In the genomic region with DNA sequence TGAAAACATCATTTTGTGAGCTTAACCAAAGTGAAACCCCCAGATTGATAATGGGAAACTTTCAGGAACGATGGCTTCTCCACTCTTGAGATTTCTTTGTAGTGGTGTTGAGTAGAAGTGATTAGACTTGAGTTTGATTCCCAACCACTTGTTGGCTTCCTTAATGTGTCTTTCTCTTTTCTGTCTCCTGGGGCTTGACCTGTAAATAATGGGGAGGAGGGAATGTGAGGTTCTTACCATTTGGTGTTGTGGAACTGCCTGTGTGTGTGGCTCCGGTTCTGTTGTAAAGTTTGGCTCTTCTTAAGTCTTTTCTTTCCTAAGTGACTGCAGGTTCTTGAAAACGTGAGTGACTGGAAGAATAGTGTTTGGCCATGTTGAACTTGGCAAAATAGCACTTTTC, we compare ENCODE assay signal across 9 cellular contexts. TPM values are rescaled to one million over a fixed set of nuclear protein-coding genes. Genes with fewer than 3 reads are reported as not detected.
DNase-seq lines count a peak whose midpoint lies in the region; ATAC-seq and TF ChIP-seq lines count a peak whose summit lies in the region.
"Had no signal": no experiment of that assay in that cellular context is flagged by ENCODE, and none has a peak within 500 bp of the region (broad histone marks: within the 10 kb centered on the region; RNA-seq: fewer than 3 reads in every experiment).

No MANE protein-coding gene starts in this region.

- peaks cover 69% of the 10 kb centered on the region for H3K79me2 ChIP-seq in smooth muscle cell (ENCODE audit: low read depth)

- peaks cover 69% of the 10 kb centered on the region for H4K20me1 ChIP-seq in smooth muscle cell (ENCODE audit: low read depth)

- ATAC-seq in activated B cell treated with CpG ODN at 0.5 μM for 24 hours (ENCODE audit: low read depth) = no peak

- peak overlapping the region; percentile 92 for H3K9ac ChIP-seq in smooth muscle cell (ENCODE audit: low read depth)

- H3K27me3 Mint-ChIP-seq in activated B cell treated with CpG ODN at 0.5 μM for 24 hours = no peaks in the 10 kb centered on the region

- H3K36me3 ChIP-seq in HAP-1 (replicated peaks) (peaks cover 46% of the 10 kb centered on the region), smooth muscle cell (ENCODE audit: low read depth) (peaks cover 3% of the 10 kb centered on the region), adrenal gland (replicated peaks in 1 of 2) (peaks cover 0 to 24% of the 10 kb centered on the region in 2 donors)

- H3F3A ChIP-seq in smooth muscle cell (ENCODE audit: low read depth) = peaks cover 12% of the 10 kb centered on the region

- WGBS in smooth muscle cell (ENCODE audit: low lambda C conversion rate) = 69% methylated on average over 3 of the region's 3 CpGs
- 28 to 40% (median 34%) methylated on average over 3 of the region's 3 CpGs for WGBS in adrenal gland, 4 donors

- H2AFZ ChIP-seq in smooth muscle cell (ENCODE audit: low read depth) = no peak overlapping the region

- no peak for DNase-seq in HAP-1 (ENCODE audit: low spot score in 2 of 2)
- no peak for DNase-seq in activated B cell treated with CpG ODN at 0.5 μM for 24 hours
- DNase-seq in foreskin fibroblast = no peak
- no peak for DNase-seq in smooth muscle cell (lab: John Stamatoyannopoulos, UW; ENCODE audit: unreplicated experiment)
- no peak for DNase-seq in ecto neural progenitor cell (ENCODE audit: low spot score)
- DNase-seq in adrenal gland = no peak
- DNase-seq in NCI-H510A treated with DMSO at 0.1 percent for 48 hours (lab: John Stamatoyannopoulos, UW) = no peak
- DNase-seq: activated effector memory CD4-positive, alpha-beta T cell treated with Interleukin-2 at 50 U/mL for 16 hours; NCI-H1694 had no signal

- POLR2A ChIA-PET in activated B cell treated with CpG ODN at 0.5 μM for 24 hours (lab: Charles Lee) = interaction anchor here (0.5 to 6.8 kb wide), 7 partner anchors 26 to 125 kb away, joined by 3 to 149 read pairs (median 5); no protein-coding TSS in a partner anchor

- no peaks in the 10 kb centered on the region for H3K9me3 Mint-ChIP-seq in activated B cell treated with CpG ODN at 0.5 μM for 24 hours

- in situ Hi-C loops in HAP-1 (cut with MboI; ENCODE audit: low sequenced_read_pairs) = loop anchor here (10.0 to 25.0 kb wide), 2 partner anchors 121 to 864 kb away; a partner anchor contains a TSS

- TF ChIP-seq CTCF in activated B cell treated with CpG ODN at 0.5 μM for 24 hours (IDR thresholded peaks at IDR 0.05) = no peak
- TF ChIP-seq CTCF in foreskin fibroblast (IDR thresholded peaks at IDR 0.05; ENCODE audit: low read depth, low read length) = no peak
- TF ChIP-seq CTCF in smooth muscle cell (IDR thresholded peaks at IDR 0.05; ENCODE audit: borderline replicate concordance, insufficient read depth, poor library complexity, severe bottlenecking) = no peak
- no peak for TF ChIP-seq CTCF in adrenal gland (IDR thresholded peaks at IDR 0.05)

- H3K4me1 ChIP-seq in HAP-1 = peaks cover 18% of the 10 kb centered on the region
- peaks cover 25% of the 10 kb centered on the region for H3K4me1 ChIP-seq in smooth muscle cell (ENCODE audit: low read depth)
- peaks cover 34 to 55% of the 10 kb centered on the region in 2 donors for H3K4me1 ChIP-seq in adrenal gland (replicated peaks in 1 of 2)

- peak overlapping the region; percentile 94 for H3K4me2 ChIP-seq in smooth muscle cell

- peak overlapping the region; percentile 71 for H3K27ac Mint-ChIP-seq in activated B cell treated with CpG ODN at 0.5 μM for 24 hours

- H3K4me3 ChIP-seq in HAP-1 = peak overlapping the region; percentile 74
- peak overlapping the region; percentile 89 to 97 for H3K4me3 ChIP-seq in foreskin fibroblast (ENCODE audit: low read depth in 1 of 2, low read length in 2 of 2)
- peak overlapping the region; percentile 66 for H3K4me3 ChIP-seq in smooth muscle cell
- peak overlapping the region in 1 of 4 donors; percentile 88 for H3K4me3 ChIP-seq in adrenal gland

- TF ChIP-seq POLR2A in adrenal gland (IDR thresholded peaks at IDR 0.05) = no peak

- H3K4me1 Mint-ChIP-seq in activated B cell treated with CpG ODN at 0.5 μM for 24 hours = peaks cover 68% of the 10 kb centered on the region

- peak overlapping the region; percentile 93 for H3K4me3 Mint-ChIP-seq in activated B cell treated with CpG ODN at 0.5 μM for 24 hours

- intact Hi-C loops in activated B cell treated with CpG ODN at 0.5 μM for 24 hours (cut with micrococcal nuclease) = loop anchor here (10.0 kb wide), 1 partner anchor 911 kb away; a partner anchor contains a TSS
- intact Hi-C loops in adrenal gland (cut with DNase I) = no loop called here

- H3K27ac ChIP-seq in smooth muscle cell (ENCODE audit: low read depth) (peak overlapping the region; percentile 46), adrenal gland (peak overlapping the region in 1 of 5 donors; percentile 33)

- no peaks in the 10 kb centered on the region for H3K9me3 ChIP-seq in HAP-1
- H3K9me3 ChIP-seq in smooth muscle cell (replicated peaks; ENCODE audit: low read depth) = no peaks in the 10 kb centered on the region
- no peaks in the 10 kb centered on the region for H3K9me3 ChIP-seq in adrenal gland (replicated peaks in 1 of 3)

- H3K36me3 Mint-ChIP-seq in activated B cell treated with CpG ODN at 0.5 μM for 24 hours (ENCODE audit: low read depth) = peaks cover 53% of the 10 kb centered on the region

- H3K27me3 ChIP-seq in HAP-1 (ENCODE audit: low read depth) (no peaks in the 10 kb centered on the region), smooth muscle cell (ENCODE audit: low read depth) (no peaks in the 10 kb centered on the region), adrenal gland (no peaks in the 10 kb centered on the region)

- CTCF ChIA-PET in activated B cell treated with CpG ODN at 0.5 μM for 24 hours (lab: Charles Lee) = no interaction called here

RNA-seq across cellular contexts. Expression of a gene that starts 2.7 kb away (rescaled TPM):
- 227 and 229 TPM in 2 replicates for total RNA-seq in activated B cell treated with CpG ODN at 0.5 μM for 24 hours
- 135 and 139 TPM in 2 replicates for total RNA-seq in smooth muscle cell
- polyA plus RNA-seq in smooth muscle cell = 70.2 and 84.0 TPM in 2 replicates
- total RNA-seq in adrenal gland = 100 to 1,000 TPM in 6 of 8 donors, 10 to 100 TPM in 2; 71.1 to 236 (median 124) TPM
- polyA plus RNA-seq in adrenal gland = 100 to 1,000 TPM in 1 of 3 donors, 10 to 100 TPM in 2; 30.8 to 309 (median 36.7) TPM
